ENCODE assay signal across 8 cellular contexts in the genomic region with DNA sequence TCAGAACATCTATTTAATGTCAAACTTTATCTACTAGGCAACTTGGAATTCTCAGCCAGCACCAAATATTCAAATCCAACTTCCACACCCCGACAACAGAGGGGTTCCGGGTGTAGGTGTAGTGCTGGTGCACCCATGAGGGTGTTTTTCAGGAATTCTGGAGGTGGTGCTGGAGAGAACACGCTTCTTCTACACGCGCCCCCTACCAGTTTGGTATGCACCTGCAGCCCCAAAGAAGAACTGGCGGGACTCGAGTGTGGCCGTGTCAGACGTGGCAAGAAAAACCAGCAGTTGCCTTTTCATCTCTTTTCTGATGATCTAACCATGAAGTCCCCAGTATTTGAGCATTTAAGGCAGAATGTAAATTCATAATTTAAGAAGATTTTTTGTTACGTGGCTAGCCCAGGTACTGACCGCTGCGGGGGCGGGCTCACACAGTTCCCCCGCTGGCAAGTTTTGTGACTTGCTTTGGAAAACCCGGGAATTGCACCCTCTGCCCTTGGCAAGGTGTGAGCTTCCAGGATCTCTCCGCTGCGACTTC. TPM values are rescaled to one million over a fixed set of nuclear protein-coding genes. Genes with fewer than 3 reads are reported as not detected.
A peak's percentile ranks its signal among the peaks of the same experiment; 100 is the strongest.
DNase-seq lines count a peak whose midpoint lies in the region; ATAC-seq and TF ChIP-seq lines count a peak whose summit lies in the region.

No MANE protein-coding gene starts in this region.

- H3K4me2 ChIP-seq in BLaER1 treated with 17β-estradiol and CSF1 and Interleukin-3, amounts not matched to agents 10 nM and 100 nM = peak overlapping the region; percentile 92 to 100 (median 99)

- H3K36me3 ChIP-seq in BLaER1 treated with 17β-estradiol and CSF1 and Interleukin-3, amounts not matched to agents 10 nM and 100 nM = no peaks in the 10 kb centered on the region
- no peaks in the 10 kb centered on the region for H3K36me3 ChIP-seq in endocrine pancreas (ENCODE audit: control insufficient read depth, insufficient read depth, low read length)

- TF ChIP-seq CTCF in mesothelial cell of epicardium (IDR thresholded peaks at IDR 0.05; ENCODE audit: unreplicated experiment) = peak; percentile 74

- CTCF ChIA-PET in activated CD8-positive, alpha-beta T cell treated with anti-CD3 and anti-CD28 coated beads, Interleukin-2, amount 10 ng/mL, durations not matched to agents 7 days and 5 days (lab: Charles Lee) = interaction anchor here (1.1 to 4.8 kb wide), 4 partner anchors 14 to 262 kb away, joined by 3 to 18 read pairs (median 4); a partner anchor contains a TSS

- peak; percentile 77 for ATAC-seq in GM19395 (IDR thresholded peaks at IDR 0.05; ENCODE audit: unreplicated experiment)
- ATAC-seq in HG03521 (IDR thresholded peaks at IDR 0.05; ENCODE audit: unreplicated experiment) = peak; percentile 57
- ATAC-seq in activated CD8-positive, alpha-beta T cell treated with anti-CD3 and anti-CD28 coated beads, Interleukin-2, amount 10 ng/mL, durations not matched to agents 7 days and 5 days = peak; percentile 55
- peak; percentile 70 for ATAC-seq in stimulated activated effector memory CD8-positive, alpha-beta T cell treated with anti-CD3 and anti-CD28 coated beads, Interleukin-12 subunit alpha, Interleukin-12 subunit beta, amount 100 ng/mL, for 72 hours

- H3K4me3 ChIP-seq in BLaER1 treated with 17β-estradiol and CSF1 and Interleukin-3, amounts not matched to agents 10 nM and 100 nM = peak overlapping the region; percentile 70 to 82 (median 73)
- H3K4me3 ChIP-seq in endocrine pancreas (ENCODE audit: control insufficient read depth, insufficient read depth, low read length) = peak overlapping the region; percentile 50

- H3K36me3 Mint-ChIP-seq in activated CD8-positive, alpha-beta T cell treated with anti-CD3 and anti-CD28 coated beads, Interleukin-2, amount 10 ng/mL, durations not matched to agents 7 days and 5 days (ENCODE audit: low read depth) = no peaks in the 10 kb centered on the region
- no peaks in the 10 kb centered on the region for H3K36me3 Mint-ChIP-seq in mesothelial cell of epicardium
- no peaks in the 10 kb centered on the region for H3K36me3 Mint-ChIP-seq in stimulated activated effector memory CD8-positive, alpha-beta T cell treated with anti-CD3 and anti-CD28 coated beads, Interleukin-12 subunit alpha, Interleukin-12 subunit beta, amount 100 ng/mL, for 72 hours

- peak overlapping the region; percentile 46 to 76 (median 68); a peak in 21 of 22 replicates for H3K9ac ChIP-seq in BLaER1 treated with 17β-estradiol and CSF1 and Interleukin-3, amounts not matched to agents 10 nM and 100 nM
- H3K9ac ChIP-seq in endocrine pancreas (ENCODE audit: control insufficient read depth, insufficient read depth, low read length) = peak overlapping the region; percentile 71

- H3K27me3 Mint-ChIP-seq in activated CD8-positive, alpha-beta T cell treated with anti-CD3 and anti-CD28 coated beads, Interleukin-2, amount 10 ng/mL, durations not matched to agents 7 days and 5 days (ENCODE audit: low read depth) = peaks cover 52% of the 10 kb centered on the region
- H3K27me3 Mint-ChIP-seq in mesothelial cell of epicardium (ENCODE audit: low read depth) = peaks cover 25% of the 10 kb centered on the region

- POLR2A ChIA-PET in activated CD8-positive, alpha-beta T cell treated with anti-CD3 and anti-CD28 coated beads, Interleukin-2, amount 10 ng/mL, durations not matched to agents 7 days and 5 days (lab: Charles Lee) = interaction anchor here (0.9 kb wide), 1 partner anchor 117 kb away, joined by 3 read pairs; a partner anchor contains a TSS

- H3K9me3 ChIP-seq in BLaER1 treated with 17β-estradiol and CSF1 and Interleukin-3, amounts not matched to agents 10 nM and 100 nM (replicated peaks in 1 of 11) = no peaks in the 10 kb centered on the region
- H3K9me3 ChIP-seq in endocrine pancreas (ENCODE audit: control insufficient read depth, low read length) = no peaks in the 10 kb centered on the region

- peak; percentile 75 for DNase-seq in NCI-H748 (lab: John Stamatoyannopoulos, UW; ENCODE audit: unreplicated experiment)
- DNase-seq in activated CD8-positive, alpha-beta T cell treated with anti-CD3 and anti-CD28 coated beads, Interleukin-2, amount 10 ng/mL, durations not matched to agents 7 days and 5 days = peak; percentile 56
- DNase-seq in mesothelial cell of epicardium (ENCODE audit: low spot score in 2 of 2, unreplicated experiment in 2 of 2) = peak; percentile 39 to 73
- DNase-seq in stimulated activated effector memory CD8-positive, alpha-beta T cell treated with anti-CD3 and anti-CD28 coated beads, Interleukin-12 subunit alpha, Interleukin-12 subunit beta, amount 100 ng/mL, for 72 hours (ENCODE audit: low spot score in 2 of 2) = peak; percentile 18 to 52

- peaks cover 0 to 11% (median 0%) of the 10 kb centered on the region in 11 experiments; a peak in 3 of 22 replicates for H4K20me1 ChIP-seq in BLaER1 treated with 17β-estradiol and CSF1 and Interleukin-3, amounts not matched to agents 10 nM and 100 nM

- H3K27me3 ChIP-seq in BLaER1 treated with 17β-estradiol and CSF1 and Interleukin-3, amounts not matched to agents 10 nM and 100 nM = peaks cover 42 to 55% (median 51%) of the 10 kb centered on the region in 11 experiments
- no peaks in the 10 kb centered on the region for H3K27me3 ChIP-seq in endocrine pancreas (ENCODE audit: control insufficient read depth, insufficient read depth, low read length)

- H3K4me1 ChIP-seq in BLaER1 treated with 17β-estradiol and CSF1 and Interleukin-3, amounts not matched to agents 10 nM and 100 nM = peaks cover 0 to 20% (median 15%) of the 10 kb centered on the region in 10 experiments; a peak in 14 of 20 replicates
- peaks cover 6% of the 10 kb centered on the region for H3K4me1 ChIP-seq in endocrine pancreas (ENCODE audit: control insufficient read depth, insufficient read depth, low read length)

- peaks cover 3% of the 10 kb centered on the region for H3K4me1 Mint-ChIP-seq in activated CD8-positive, alpha-beta T cell treated with anti-CD3 and anti-CD28 coated beads, Interleukin-2, amount 10 ng/mL, durations not matched to agents 7 days and 5 days (ENCODE audit: low read depth)
- H3K4me1 Mint-ChIP-seq in mesothelial cell of epicardium = peaks cover 30% of the 10 kb centered on the region
- no peaks in the 10 kb centered on the region for H3K4me1 Mint-ChIP-seq in stimulated activated effector memory CD8-positive, alpha-beta T cell treated with anti-CD3 and anti-CD28 coated beads, Interleukin-12 subunit alpha, Interleukin-12 subunit beta, amount 100 ng/mL, for 72 hours

- H3K27ac ChIP-seq in BLaER1 treated with 17β-estradiol and CSF1 and Interleukin-3, amounts not matched to agents 10 nM and 100 nM = peak overlapping the region in 1 of 11 experiments; percentile 11; a peak in 1 of 22 replicates

- no peak overlapping the region for H3K27ac Mint-ChIP-seq in activated CD8-positive, alpha-beta T cell treated with anti-CD3 and anti-CD28 coated beads, Interleukin-2, amount 10 ng/mL, durations not matched to agents 7 days and 5 days
- H3K27ac Mint-ChIP-seq in mesothelial cell of epicardium = peak overlapping the region; percentile 91
- no peak overlapping the region for H3K27ac Mint-ChIP-seq in stimulated activated effector memory CD8-positive, alpha-beta T cell treated with anti-CD3 and anti-CD28 coated beads, Interleukin-12 subunit alpha, Interleukin-12 subunit beta, amount 100 ng/mL, for 72 hours

- H3K4me3 Mint-ChIP-seq in activated CD8-positive, alpha-beta T cell treated with anti-CD3 and anti-CD28 coated beads, Interleukin-2, amount 10 ng/mL, durations not matched to agents 7 days and 5 days = peak overlapping the region; percentile 72
- peak overlapping the region; percentile 93 for H3K4me3 Mint-ChIP-seq in mesothelial cell of epicardium
- H3K4me3 Mint-ChIP-seq in stimulated activated effector memory CD8-positive, alpha-beta T cell treated with anti-CD3 and anti-CD28 coated beads, Interleukin-12 subunit alpha, Interleukin-12 subunit beta, amount 100 ng/mL, for 72 hours = peak overlapping the region; percentile 62

- H3K9me3 Mint-ChIP-seq in activated CD8-positive, alpha-beta T cell treated with anti-CD3 and anti-CD28 coated beads, Interleukin-2, amount 10 ng/mL, durations not matched to agents 7 days and 5 days (ENCODE audit: insufficient read depth) = no peaks in the 10 kb centered on the region
- H3K9me3 Mint-ChIP-seq in mesothelial cell of epicardium = no peaks in the 10 kb centered on the region
- no peaks in the 10 kb centered on the region for H3K9me3 Mint-ChIP-seq in stimulated activated effector memory CD8-positive, alpha-beta T cell treated with anti-CD3 and anti-CD28 coated beads, Interleukin-12 subunit alpha, Interleukin-12 subunit beta, amount 100 ng/mL, for 72 hours

RNA-seq across cellular contexts. Expression of a gene that starts 0.4 kb away (rescaled TPM):
- not detected for total RNA-seq in activated CD8-positive, alpha-beta T cell treated with anti-CD3 and anti-CD28 coated beads, Interleukin-2, amount 10 ng/mL, durations not matched to agents 7 days and 5 days
- 5.1 to 6.2 TPM (median 5.6 TPM) in 3 replicates for total RNA-seq in mesothelial cell of epicardium

RNA-seq across cellular contexts. Expression of a gene that starts 44.0 kb away (rescaled TPM):
- total RNA-seq in activated CD8-positive, alpha-beta T cell treated with anti-CD3 and anti-CD28 coated beads, Interleukin-2, amount 10 ng/mL, durations not matched to agents 7 days and 5 days = 1 to 10 TPM; 2.7 to 5.8 TPM
- 3.8 to 5.3 TPM (median 5.0 TPM) in 3 replicates for total RNA-seq in mesothelial cell of epicardium
